8 cellular contexts compared by ENCODE assay signal in genomic region chr11:65116370-65117205, GRCh38. TPM values are rescaled to one million over a fixed set of nuclear protein-coding genes. Genes with fewer than 3 reads are reported as not detected.
DNase-seq lines count a peak whose midpoint lies in the region; ATAC-seq and TF ChIP-seq lines count a peak whose summit lies in the region.

No MANE protein-coding gene starts in this region.

- peak overlapping the region; percentile 90 for H3K4me3 Mint-ChIP-seq in activated CD4-positive, alpha-beta memory T cell treated with anti-CD3 and anti-CD28 coated beads, Interleukin-2, amount 10 ng/mL, durations not matched to agents 7 days and 5 days
- H3K4me3 Mint-ChIP-seq in nephron progenitor cell: peak overlapping the region; percentile 86

- peak; percentile 1 for ATAC-seq in upper lobe of right lung

- peaks cover 67% of the 10 kb centered on the region for H3K4me1 Mint-ChIP-seq in activated CD4-positive, alpha-beta memory T cell treated with anti-CD3 and anti-CD28 coated beads, Interleukin-2, amount 10 ng/mL, durations not matched to agents 7 days and 5 days
- peaks cover 41% of the 10 kb centered on the region for H3K4me1 Mint-ChIP-seq in nephron progenitor cell

- no peaks in the 10 kb centered on the region for H3K27me3 Mint-ChIP-seq in activated CD4-positive, alpha-beta memory T cell treated with anti-CD3 and anti-CD28 coated beads, Interleukin-2, amount 10 ng/mL, durations not matched to agents 7 days and 5 days
- H3K27me3 Mint-ChIP-seq in nephron progenitor cell (ENCODE audit: low read depth, poor library complexity): peaks cover 4% of the 10 kb centered on the region

- intact Hi-C loops in upper lobe of right lung (cut with DNase I): no loop called here

- H3K27ac ChIP-seq in upper lobe of right lung: peak overlapping the region; percentile 92

- H3K9me2 ChIP-seq in Loucy (replicated peaks; ENCODE audit: low read depth, low read length): no peaks in the 10 kb centered on the region

- H3K36me3 Mint-ChIP-seq in activated CD4-positive, alpha-beta memory T cell treated with anti-CD3 and anti-CD28 coated beads, Interleukin-2, amount 10 ng/mL, durations not matched to agents 7 days and 5 days (ENCODE audit: low read depth): peaks cover 48% of the 10 kb centered on the region
- peaks cover 35% of the 10 kb centered on the region for H3K36me3 Mint-ChIP-seq in nephron progenitor cell (ENCODE audit: low read depth)

- peak overlapping the region; percentile 82 for H3K4me2 ChIP-seq in Loucy (ENCODE audit: low read depth, low read length, poor library complexity, severe bottlenecking)

- H2AFZ ChIP-seq in Loucy (ENCODE audit: low read length): no peak overlapping the region

- peaks cover 43% of the 10 kb centered on the region for H3K79me2 ChIP-seq in Loucy (ENCODE audit: insufficient read depth, low read length)

- H3K4me3 ChIP-seq in Loucy (ENCODE audit: low read length, poor library complexity, severe bottlenecking) (peak overlapping the region; percentile 94), epithelial cell of esophagus (ENCODE audit: low read length) (peak overlapping the region; percentile 69), upper lobe of right lung (peak overlapping the region; percentile 80)

- TF ChIP-seq CTCF in Loucy (conservative IDR thresholded peaks at IDR 0.05; ENCODE audit: low read length): no peak
- no peak for TF ChIP-seq CTCF in epithelial cell of esophagus (IDR thresholded peaks at IDR 0.05; ENCODE audit: insufficient read depth, low read depth, low read length, missing control alignments)
- TF ChIP-seq CTCF in nephron progenitor cell (IDR thresholded peaks at IDR 0.05): no peak
- TF ChIP-seq CTCF in upper lobe of right lung (IDR thresholded peaks at IDR 0.05): no peak

- peaks cover 39% of the 10 kb centered on the region for H3K4me1 ChIP-seq in Loucy (ENCODE audit: insufficient read depth, low read length, poor library complexity, severe bottlenecking)
- peaks cover 47% of the 10 kb centered on the region for H3K4me1 ChIP-seq in upper lobe of right lung

- POLR2A ChIA-PET in activated CD4-positive, alpha-beta memory T cell treated with anti-CD3 and anti-CD28 coated beads, Interleukin-2, amount 10 ng/mL, durations not matched to agents 7 days and 5 days (lab: Charles Lee): interaction anchor here (0.6 to 4.7 kb wide), 25 partner anchors 8 to 499 kb away, joined by 3 to 49 read pairs (median 4); partner anchors contain the start of genes ARL2, CAPN1, CDCA5 and MALAT1

- no peaks in the 10 kb centered on the region for H3K9me3 ChIP-seq in Loucy (ENCODE audit: insufficient read depth, low read depth, low read length)
- no peaks in the 10 kb centered on the region for H3K9me3 ChIP-seq in upper lobe of right lung

- peaks cover 4% of the 10 kb centered on the region for H3F3A ChIP-seq in Loucy (ENCODE audit: low read depth)

- DNase-seq in EH (ENCODE audit: low read depth) (peak; percentile 61), epithelial cell of esophagus (ENCODE audit: low read depth) (peak; percentile 85), nephron progenitor cell (no peak), upper lobe of right lung (peak; percentile 79), NCI-H1694 treated with DMSO at 0.1 percent for 48 hours (lab: John Stamatoyannopoulos, UW) (no peak), NCI-H1694 (lab: John Stamatoyannopoulos, UW) (no peak)
- peak; percentile 70 for DNase-seq in activated CD4-positive, alpha-beta memory T cell treated with anti-CD3 and anti-CD28 coated beads, Interleukin-2, amount 10 ng/mL, durations not matched to agents 7 days and 5 days

- H3K36me3 ChIP-seq in Loucy (ENCODE audit: insufficient read depth, low read length): peaks cover 18% of the 10 kb centered on the region; the same call in 1 of the 2 replicates
- H3K36me3 ChIP-seq in upper lobe of right lung: peaks cover 38% of the 10 kb centered on the region

- peaks cover 22% of the 10 kb centered on the region for H4K20me1 ChIP-seq in Loucy (ENCODE audit: insufficient read depth, low read length, poor library complexity, severe bottlenecking)

- CTCF ChIA-PET in activated CD4-positive, alpha-beta memory T cell treated with anti-CD3 and anti-CD28 coated beads, Interleukin-2, amount 10 ng/mL, durations not matched to agents 7 days and 5 days (lab: Charles Lee): interaction anchor here (1.0 to 3.3 kb wide), 5 partner anchors 18 to 255 kb away, joined by 3 to 17 read pairs (median 5); partner anchors contain the start of genes ARL2 and SYVN1

- H3K27me3 ChIP-seq in Loucy (ENCODE audit: insufficient read depth, low read length, poor library complexity, severe bottlenecking) (no peaks in the 10 kb centered on the region), upper lobe of right lung (no peaks in the 10 kb centered on the region)

- no peaks in the 10 kb centered on the region for H3K9me3 Mint-ChIP-seq in activated CD4-positive, alpha-beta memory T cell treated with anti-CD3 and anti-CD28 coated beads, Interleukin-2, amount 10 ng/mL, durations not matched to agents 7 days and 5 days
- no peaks in the 10 kb centered on the region for H3K9me3 Mint-ChIP-seq in nephron progenitor cell

- H3K9ac ChIP-seq in Loucy (ENCODE audit: low read depth, low read length, poor library complexity, severe bottlenecking): peak overlapping the region; percentile 80

- H3K27ac Mint-ChIP-seq in activated CD4-positive, alpha-beta memory T cell treated with anti-CD3 and anti-CD28 coated beads, Interleukin-2, amount 10 ng/mL, durations not matched to agents 7 days and 5 days: peak overlapping the region; percentile 95
- peak overlapping the region; percentile 87 for H3K27ac Mint-ChIP-seq in nephron progenitor cell

RNA-seq across cellular contexts. Expression of gene ZNHIT2, which starts 0.9 kb away (rescaled TPM):
- total RNA-seq in activated CD4-positive, alpha-beta memory T cell treated with anti-CD3 and anti-CD28 coated beads, Interleukin-2, amount 10 ng/mL, durations not matched to agents 7 days and 5 days: 1 to 10 TPM; 8.1 to 8.6 TPM
- 7.5 TPM for total RNA-seq in upper lobe of right lung

RNA-seq across cellular contexts. Expression of gene TM7SF2, which starts 4.9 kb away (rescaled TPM):
- total RNA-seq in activated CD4-positive, alpha-beta memory T cell treated with anti-CD3 and anti-CD28 coated beads, Interleukin-2, amount 10 ng/mL, durations not matched to agents 7 days and 5 days: 10 to 100 TPM; 27.2 to 28.4 TPM
- total RNA-seq in upper lobe of right lung: 39.0 TPM

RNA-seq across cellular contexts. Expression of gene FAU, which starts 5.3 kb away (rescaled TPM):
- total RNA-seq in activated CD4-positive, alpha-beta memory T cell treated with anti-CD3 and anti-CD28 coated beads, Interleukin-2, amount 10 ng/mL, durations not matched to agents 7 days and 5 days: 1,000 to 10,000 TPM in 1 of 2 experiments, 100 to 1,000 TPM in 1; 995 to 1,031 TPM
- total RNA-seq in upper lobe of right lung: 754 TPM

RNA-seq across cellular contexts. Expression of gene MRPL49, which starts 5.5 kb away (rescaled TPM):
- 10 to 100 TPM; 36.5 to 37.4 TPM for total RNA-seq in activated CD4-positive, alpha-beta memory T cell treated with anti-CD3 and anti-CD28 coated beads, Interleukin-2, amount 10 ng/mL, durations not matched to agents 7 days and 5 days
- 53.7 TPM for total RNA-seq in upper lobe of right lung

RNA-seq across cellular contexts. Expression of gene SYVN1, which starts 17.7 kb away (rescaled TPM):
- total RNA-seq in activated CD4-positive, alpha-beta memory T cell treated with anti-CD3 and anti-CD28 coated beads, Interleukin-2, amount 10 ng/mL, durations not matched to agents 7 days and 5 days: 10 to 100 TPM; 39.4 to 42.2 TPM
- 69.0 TPM for total RNA-seq in upper lobe of right lung

Comparison
In these comparisons a context has a peak if more than half of its experiments do, and no peak if none do; other contexts are left out.
1. DNase-seq: peak in EH (single experiment), activated CD4-positive, alpha-beta memory T cell treated with anti-CD3 and anti-CD28 coated beads, Interleukin-2, amount 10 ng/mL, durations not matched to agents 7 days and 5 days (single experiment), epithelial cell of esophagus (single experiment) and upper lobe of right lung (single experiment); none in nephron progenitor cell (single experiment), NCI-H1694 treated with DMSO at 0.1 percent for 48 hours (single experiment) and NCI-H1694 (single experiment).
2. Peak in every context shown above with its lines, with median percentiles within 50 percentile points of each other: H3K4me3 ChIP-seq.